23 cellular contexts compared by ENCODE assay signal in genomic region chr1:186568221-186568620, GRCh38.
DNase-seq lines count a peak whose midpoint lies in the region; TF ChIP-seq lines count a peak whose summit lies in the region.
"Had no signal": no experiment of that assay in that cellular context is flagged by ENCODE, and none has a peak within 500 bp of the region (broad histone marks: within the 10 kb centered on the region; RNA-seq: fewer than 3 reads in every experiment).

No MANE protein-coding gene starts in this region.

- no peaks in the 10 kb centered on the region for H3K36me3 ChIP-seq in breast epithelium
- H3K36me3 ChIP-seq in OCI-LY3 (replicated peaks; ENCODE audit: low read depth, low read length) = no peaks in the 10 kb centered on the region
- no peaks in the 10 kb centered on the region for H3K36me3 ChIP-seq in smooth muscle cell (ENCODE audit: low read depth)
- H3K36me3 ChIP-seq: BLaER1 had no signal

- H2AFZ ChIP-seq in OCI-LY3 (ENCODE audit: low read depth, low read length) (peak overlapping the region; percentile 47), smooth muscle cell (ENCODE audit: low read depth) (no peak overlapping the region)
- H2AFZ ChIP-seq: GM23248 had no signal

- TF ChIP-seq POLR2A in breast epithelium (IDR thresholded peaks at IDR 0.05) = no peak

- intact Hi-C loops in breast epithelium (cut with DNase I; ENCODE audit: low total_unique reads) = no loop called here

- TF ChIP-seq CTCF in breast epithelium (IDR thresholded peaks at IDR 0.05) (no peak), OCI-LY3 (IDR thresholded peaks at IDR 0.05; ENCODE audit: low read depth, low read length) (no peak), epithelial cell of esophagus (IDR thresholded peaks at IDR 0.05; ENCODE audit: insufficient read depth, low read depth, low read length, missing control alignments) (no peak), smooth muscle cell (IDR thresholded peaks at IDR 0.05; ENCODE audit: borderline replicate concordance, insufficient read depth, poor library complexity, severe bottlenecking) (no peak)

- H3K27ac ChIP-seq in breast epithelium (no peak overlapping the region), OCI-LY3 (ENCODE audit: low read length) (no peak overlapping the region), smooth muscle cell (ENCODE audit: low read depth) (peak overlapping the region; percentile 62)
- H3K27ac ChIP-seq: BLaER1, GM23248, HL-60 had no signal

- no peak overlapping the region for H3K9ac ChIP-seq in OCI-LY3 (ENCODE audit: low read length)
- no peak overlapping the region for H3K9ac ChIP-seq in smooth muscle cell (ENCODE audit: low read depth)
- H3K9ac ChIP-seq: BLaER1, GM23248 had no signal

- in situ Hi-C loops in T47D (cut with HindIII; ENCODE audit: low pct_unique_long_range_greater_than_20kb, low sequenced_read_pairs) = no loop called here

- H3K4me3 ChIP-seq in breast epithelium = no peak overlapping the region
- no peak overlapping the region for H3K4me3 ChIP-seq in OCI-LY3 (ENCODE audit: low read length)
- H3K4me3 ChIP-seq in epithelial cell of esophagus (ENCODE audit: low read length) = no peak overlapping the region
- H3K4me3 ChIP-seq in smooth muscle cell = no peak overlapping the region
- H3K4me3 ChIP-seq: BLaER1, GM23248 had no signal

- H3K27me3 ChIP-seq in breast epithelium (no peaks in the 10 kb centered on the region), OCI-LY3 (ENCODE audit: low read depth, low read length) (no peaks in the 10 kb centered on the region), smooth muscle cell (ENCODE audit: low read depth) (no peaks in the 10 kb centered on the region)
- H3K27me3 ChIP-seq: BLaER1 had no signal

- WGBS in smooth muscle cell (ENCODE audit: low lambda C conversion rate) = 71% methylated on average over 2 of the region's 2 CpGs

- no peaks in the 10 kb centered on the region for H3K9me3 ChIP-seq in breast epithelium
- H3K9me3 ChIP-seq in OCI-LY3 (ENCODE audit: insufficient read depth, low read length) = no peaks in the 10 kb centered on the region
- H3K9me3 ChIP-seq in smooth muscle cell (replicated peaks; ENCODE audit: low read depth) = no peaks in the 10 kb centered on the region
- H3K9me3 ChIP-seq: BLaER1 had no signal

- DNase-seq in T47D (ENCODE audit: low read depth in 1 of 2, low spot score in 1 of 2) (peak; percentile 21 to 55), breast epithelium (ENCODE audit: low spot score in 2 of 2) (no peak), epithelial cell of esophagus (ENCODE audit: low read depth) (peak; percentile 56), smooth muscle cell (lab: John Stamatoyannopoulos, UW; ENCODE audit: unreplicated experiment) (no peak), NCI-H2029 (lab: John Stamatoyannopoulos, UW) (no peak), SHP77 (lab: John Stamatoyannopoulos, UW) (no peak)
- DNase-seq in activated CD4-positive, alpha-beta T cell treated with anti-CD3 and anti-CD28 coated beads for 48 hours = no peak
- DNase-seq: CD4-positive, alpha-beta T cell; GM23248; HCEC 1CT; MV-4-11; NCI-H1105; NCI-H1436 treated with DMSO at 0.1 percent for 48 hours; NCI-H187 treated with DMSO at 0.1 percent for 48 hours; NCI-H2107; NCI-H446; NCI-H524 treated with DMSO at 0.1 percent for 48 hours; RPMI8226; SHP77 treated with DMSO at 0.1 percent for 48 hours; T-helper 1 cell had no signal

- H3K79me2 ChIP-seq in OCI-LY3 (ENCODE audit: low read length) (no peaks in the 10 kb centered on the region), smooth muscle cell (ENCODE audit: low read depth) (no peaks in the 10 kb centered on the region)

- no peaks in the 10 kb centered on the region for H3F3A ChIP-seq in smooth muscle cell (ENCODE audit: low read depth)

- H3K4me1 ChIP-seq in breast epithelium = no peaks in the 10 kb centered on the region
- no peaks in the 10 kb centered on the region for H3K4me1 ChIP-seq in OCI-LY3 (ENCODE audit: low read length)
- no peaks in the 10 kb centered on the region for H3K4me1 ChIP-seq in smooth muscle cell (ENCODE audit: low read depth)
- H3K4me1 ChIP-seq: BLaER1 had no signal

- H4K20me1 ChIP-seq in OCI-LY3 (ENCODE audit: insufficient read depth, low read length) (no peaks in the 10 kb centered on the region), smooth muscle cell (ENCODE audit: low read depth) (no peaks in the 10 kb centered on the region)
- H4K20me1 ChIP-seq: BLaER1 had no signal

- no peak overlapping the region for H3K4me2 ChIP-seq in OCI-LY3 (ENCODE audit: low read length)
- no peak overlapping the region for H3K4me2 ChIP-seq in smooth muscle cell
- H3K4me2 ChIP-seq: BLaER1 had no signal

Comparison
In these comparisons a context has a peak if more than half of its experiments do, and no peak if none do; other contexts are left out.
1. DNase-seq: peak in T47D (2 of 2) and epithelial cell of esophagus (single experiment); none in breast epithelium (0 of 2), smooth muscle cell (single experiment), activated CD4-positive, alpha-beta T cell treated with anti-CD3 and anti-CD28 coated beads for 48 hours (single experiment), NCI-H2029 (single experiment) and SHP77 (0 of 2).